1 cellular context compared by ENCODE assay signal in the genomic region with DNA sequence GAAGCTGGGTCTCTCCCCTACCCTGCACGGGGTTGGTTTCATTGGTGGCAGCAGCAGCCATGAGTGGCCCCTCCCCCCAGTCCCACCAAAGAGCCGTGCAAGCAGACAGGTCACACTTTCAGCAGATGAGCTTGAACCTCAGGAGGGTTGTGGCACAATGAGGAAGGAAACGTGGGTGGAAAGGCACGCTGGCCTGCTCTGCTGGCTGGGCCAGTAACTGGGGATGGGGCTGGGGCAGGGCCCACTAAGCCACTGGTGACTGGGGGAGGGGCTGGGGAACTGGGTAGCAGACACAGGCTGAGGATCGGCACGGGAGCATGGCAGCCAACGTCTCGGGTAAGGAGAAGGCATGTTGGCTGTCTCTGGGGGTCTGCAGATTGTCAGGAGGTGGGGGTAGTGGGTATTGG.
TF ChIP-seq lines count a peak whose summit lies in the region.

A gene with protein sequence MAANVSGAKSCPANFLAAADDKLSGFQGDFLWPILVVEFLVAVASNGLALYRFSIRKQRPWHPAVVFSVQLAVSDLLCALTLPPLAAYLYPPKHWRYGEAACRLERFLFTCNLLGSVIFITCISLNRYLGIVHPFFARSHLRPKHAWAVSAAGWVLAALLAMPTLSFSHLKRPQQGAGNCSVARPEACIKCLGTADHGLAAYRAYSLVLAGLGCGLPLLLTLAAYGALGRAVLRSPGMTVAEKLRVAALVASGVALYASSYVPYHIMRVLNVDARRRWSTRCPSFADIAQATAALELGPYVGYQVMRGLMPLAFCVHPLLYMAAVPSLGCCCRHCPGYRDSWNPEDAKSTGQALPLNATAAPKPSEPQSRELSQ (plus strand): TSS at position 289 of the 407 bp plus-strand sequence. CDS start 29 bp downstream, at position 318.

TF ChIP-seq in WTC11, 78 proteins besides CTCF, POLR2A, EP300 and RAD21 (continued from another document):
- TF ChIP-seq, protein P1, sequence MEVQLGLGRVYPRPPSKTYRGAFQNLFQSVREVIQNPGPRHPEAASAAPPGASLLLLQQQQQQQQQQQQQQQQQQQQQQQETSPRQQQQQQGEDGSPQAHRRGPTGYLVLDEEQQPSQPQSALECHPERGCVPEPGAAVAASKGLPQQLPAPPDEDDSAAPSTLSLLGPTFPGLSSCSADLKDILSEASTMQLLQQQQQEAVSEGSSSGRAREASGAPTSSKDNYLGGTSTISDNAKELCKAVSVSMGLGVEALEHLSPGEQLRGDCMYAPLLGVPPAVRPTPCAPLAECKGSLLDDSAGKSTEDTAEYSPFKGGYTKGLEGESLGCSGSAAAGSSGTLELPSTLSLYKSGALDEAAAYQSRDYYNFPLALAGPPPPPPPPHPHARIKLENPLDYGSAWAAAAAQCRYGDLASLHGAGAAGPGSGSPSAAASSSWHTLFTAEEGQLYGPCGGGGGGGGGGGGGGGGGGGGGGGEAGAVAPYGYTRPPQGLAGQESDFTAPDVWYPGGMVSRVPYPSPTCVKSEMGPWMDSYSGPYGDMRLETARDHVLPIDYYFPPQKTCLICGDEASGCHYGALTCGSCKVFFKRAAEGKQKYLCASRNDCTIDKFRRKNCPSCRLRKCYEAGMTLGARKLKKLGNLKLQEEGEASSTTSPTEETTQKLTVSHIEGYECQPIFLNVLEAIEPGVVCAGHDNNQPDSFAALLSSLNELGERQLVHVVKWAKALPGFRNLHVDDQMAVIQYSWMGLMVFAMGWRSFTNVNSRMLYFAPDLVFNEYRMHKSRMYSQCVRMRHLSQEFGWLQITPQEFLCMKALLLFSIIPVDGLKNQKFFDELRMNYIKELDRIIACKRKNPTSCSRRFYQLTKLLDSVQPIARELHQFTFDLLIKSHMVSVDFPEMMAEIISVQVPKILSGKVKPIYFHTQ (CRISPR knock-in tag; IDR thresholded peaks at IDR 0.05): no peak
- TF ChIP-seq, protein P2, sequence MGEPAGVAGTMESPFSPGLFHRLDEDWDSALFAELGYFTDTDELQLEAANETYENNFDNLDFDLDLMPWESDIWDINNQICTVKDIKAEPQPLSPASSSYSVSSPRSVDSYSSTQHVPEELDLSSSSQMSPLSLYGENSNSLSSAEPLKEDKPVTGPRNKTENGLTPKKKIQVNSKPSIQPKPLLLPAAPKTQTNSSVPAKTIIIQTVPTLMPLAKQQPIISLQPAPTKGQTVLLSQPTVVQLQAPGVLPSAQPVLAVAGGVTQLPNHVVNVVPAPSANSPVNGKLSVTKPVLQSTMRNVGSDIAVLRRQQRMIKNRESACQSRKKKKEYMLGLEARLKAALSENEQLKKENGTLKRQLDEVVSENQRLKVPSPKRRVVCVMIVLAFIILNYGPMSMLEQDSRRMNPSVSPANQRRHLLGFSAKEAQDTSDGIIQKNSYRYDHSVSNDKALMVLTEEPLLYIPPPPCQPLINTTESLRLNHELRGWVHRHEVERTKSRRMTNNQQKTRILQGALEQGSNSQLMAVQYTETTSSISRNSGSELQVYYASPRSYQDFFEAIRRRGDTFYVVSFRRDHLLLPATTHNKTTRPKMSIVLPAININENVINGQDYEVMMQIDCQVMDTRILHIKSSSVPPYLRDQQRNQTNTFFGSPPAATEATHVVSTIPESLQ (CRISPR knock-in tag; IDR thresholded peaks at IDR 0.05): no peak
- TF ChIP-seq SMAD3 (CRISPR knock-in tag; IDR thresholded peaks at IDR 0.05; ENCODE audit: borderline replicate concordance) (no peak), NFATC4 (CRISPR knock-in tag; IDR thresholded peaks at IDR 0.05) (no peak), ZNF396 (CRISPR knock-in tag; IDR thresholded peaks at IDR 0.05; ENCODE audit: borderline replicate concordance) (no peak), CREM (CRISPR knock-in tag; IDR thresholded peaks at IDR 0.05) (no peak)
- TF ChIP-seq, protein P3, sequence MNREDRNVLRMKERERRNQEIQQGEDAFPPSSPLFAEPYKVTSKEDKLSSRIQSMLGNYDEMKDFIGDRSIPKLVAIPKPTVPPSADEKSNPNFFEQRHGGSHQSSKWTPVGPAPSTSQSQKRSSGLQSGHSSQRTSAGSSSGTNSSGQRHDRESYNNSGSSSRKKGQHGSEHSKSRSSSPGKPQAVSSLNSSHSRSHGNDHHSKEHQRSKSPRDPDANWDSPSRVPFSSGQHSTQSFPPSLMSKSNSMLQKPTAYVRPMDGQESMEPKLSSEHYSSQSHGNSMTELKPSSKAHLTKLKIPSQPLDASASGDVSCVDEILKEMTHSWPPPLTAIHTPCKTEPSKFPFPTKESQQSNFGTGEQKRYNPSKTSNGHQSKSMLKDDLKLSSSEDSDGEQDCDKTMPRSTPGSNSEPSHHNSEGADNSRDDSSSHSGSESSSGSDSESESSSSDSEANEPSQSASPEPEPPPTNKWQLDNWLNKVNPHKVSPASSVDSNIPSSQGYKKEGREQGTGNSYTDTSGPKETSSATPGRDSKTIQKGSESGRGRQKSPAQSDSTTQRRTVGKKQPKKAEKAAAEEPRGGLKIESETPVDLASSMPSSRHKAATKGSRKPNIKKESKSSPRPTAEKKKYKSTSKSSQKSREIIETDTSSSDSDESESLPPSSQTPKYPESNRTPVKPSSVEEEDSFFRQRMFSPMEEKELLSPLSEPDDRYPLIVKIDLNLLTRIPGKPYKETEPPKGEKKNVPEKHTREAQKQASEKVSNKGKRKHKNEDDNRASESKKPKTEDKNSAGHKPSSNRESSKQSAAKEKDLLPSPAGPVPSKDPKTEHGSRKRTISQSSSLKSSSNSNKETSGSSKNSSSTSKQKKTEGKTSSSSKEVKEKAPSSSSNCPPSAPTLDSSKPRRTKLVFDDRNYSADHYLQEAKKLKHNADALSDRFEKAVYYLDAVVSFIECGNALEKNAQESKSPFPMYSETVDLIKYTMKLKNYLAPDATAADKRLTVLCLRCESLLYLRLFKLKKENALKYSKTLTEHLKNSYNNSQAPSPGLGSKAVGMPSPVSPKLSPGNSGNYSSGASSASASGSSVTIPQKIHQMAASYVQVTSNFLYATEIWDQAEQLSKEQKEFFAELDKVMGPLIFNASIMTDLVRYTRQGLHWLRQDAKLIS (CRISPR knock-in tag; IDR thresholded peaks at IDR 0.05; ENCODE audit: borderline replicate concordance): no peak
